In the genomic region with DNA sequence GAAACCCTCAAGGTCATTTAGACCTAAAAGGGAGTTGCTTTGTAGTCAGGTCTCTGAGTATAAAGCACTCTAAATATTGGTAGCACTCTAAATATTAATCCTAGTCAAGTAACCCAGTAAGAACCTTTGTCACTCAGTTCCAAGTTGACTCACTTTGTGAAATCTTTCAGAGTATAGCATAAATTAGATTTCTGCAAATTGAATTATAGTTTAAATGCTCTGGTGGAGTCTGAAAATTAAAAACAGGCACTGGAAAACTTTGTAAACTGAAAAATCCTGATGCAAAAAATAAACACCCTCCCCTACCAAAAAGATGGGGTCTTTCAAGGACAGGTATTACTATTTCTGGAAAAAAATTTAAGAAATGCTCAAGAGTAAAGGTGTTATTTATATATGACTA, we compare ENCODE assay signal across 29 cellular contexts.
"Had no signal": no experiment of that assay in that cellular context is flagged by ENCODE, and none has a peak within 500 bp of the region (broad histone marks: within the 10 kb centered on the region; RNA-seq: fewer than 3 reads in every experiment).

No MANE protein-coding gene starts in this region.

- ATAC-seq: stimulated activated effector memory CD8-positive, alpha-beta T cell treated with anti-CD3 and anti-CD28 coated beads, Interleukin-12 subunit alpha, Interleukin-12 subunit beta, amount 100 ng/mL, for 72 hours; stimulated activated memory B cell treated with anti-CD40 and anti-IgM and Interleukin-4, amounts not matched to agents 10 μg/mL and 1 μg/mL and 100 μg/mL, for 72 hours; stimulated activated naive B cell treated with anti-CD40 and anti-IgM and Interleukin-4, amounts not matched to agents 10 μg/mL and 1 μg/mL and 100 μg/mL, for 72 hours; stimulated activated naive CD8-positive, alpha-beta T cell treated with anti-CD3 and anti-CD28 coated beads, Interleukin-15, amount 100 ng/mL, for 72 hours; stimulated activated naive CD8-positive, alpha-beta T cell treated with anti-CD3 and anti-CD28 coated beads, Interleukin-15, Interleukin-2, amounts not matched to agents 100 U/mL and 50 U/mL, for 24 hours; upper lobe of right lung had no signal

- H3K4me1 ChIP-seq: stomach, suprapubic skin, testis, tibial nerve, transverse colon, uterus, vagina had no signal

- H3K4me1 Mint-ChIP-seq: stimulated activated effector memory CD8-positive, alpha-beta T cell treated with anti-CD3 and anti-CD28 coated beads, Interleukin-12 subunit alpha, Interleukin-12 subunit beta, amount 100 ng/mL, for 72 hours; stimulated activated memory B cell treated with anti-CD40 and anti-IgM and Interleukin-4, amounts not matched to agents 10 μg/mL and 1 μg/mL and 100 μg/mL, for 72 hours; stimulated activated naive B cell treated with anti-CD40 and anti-IgM and Interleukin-4, amounts not matched to agents 10 μg/mL and 1 μg/mL and 100 μg/mL, for 72 hours; stimulated activated naive CD8-positive, alpha-beta T cell treated with anti-CD3 and anti-CD28 coated beads, Interleukin-15, amount 100 ng/mL, for 72 hours had no signal

- H3K36me3 Mint-ChIP-seq: stimulated activated effector memory CD8-positive, alpha-beta T cell treated with anti-CD3 and anti-CD28 coated beads, Interleukin-12 subunit alpha, Interleukin-12 subunit beta, amount 100 ng/mL, for 72 hours; stimulated activated memory B cell treated with anti-CD40 and anti-IgM and Interleukin-4, amounts not matched to agents 10 μg/mL and 1 μg/mL and 100 μg/mL, for 72 hours; stimulated activated naive B cell treated with anti-CD40 and anti-IgM and Interleukin-4, amounts not matched to agents 10 μg/mL and 1 μg/mL and 100 μg/mL, for 72 hours; type B pancreatic cell had no signal

- FAIRE-seq: urothelium cell line had no signal

- H3K27ac ChIP-seq: stomach, suprapubic skin, testis, thoracic aorta, thyroid gland, tibial artery, tibial nerve, transverse colon, upper lobe of left lung, upper lobe of right lung, uterus, vagina had no signal

- H3K9me3 ChIP-seq: stomach, suprapubic skin, testis, thoracic aorta, thyroid gland, tibial artery, tibial nerve, transverse colon, upper lobe of left lung, upper lobe of right lung, uterus, vagina had no signal

- H3K9me3 Mint-ChIP-seq: stimulated activated memory B cell treated with anti-CD40 and anti-IgM and Interleukin-4, amounts not matched to agents 10 μg/mL and 1 μg/mL and 100 μg/mL, for 72 hours; stimulated activated naive B cell treated with anti-CD40 and anti-IgM and Interleukin-4, amounts not matched to agents 10 μg/mL and 1 μg/mL and 100 μg/mL, for 72 hours; stimulated activated naive CD8-positive, alpha-beta T cell treated with anti-CD3 and anti-CD28 coated beads, Interleukin-15, amount 100 ng/mL, for 72 hours; stimulated activated naive CD8-positive, alpha-beta T cell treated with anti-CD3 and anti-CD28 coated beads, Interleukin-15, Interleukin-2, amounts not matched to agents 100 ng/mL and 50 ng/mL, for 24 hours; type B pancreatic cell had no signal

- H3K27ac Mint-ChIP-seq: stimulated activated effector memory CD8-positive, alpha-beta T cell treated with anti-CD3 and anti-CD28 coated beads, Interleukin-12 subunit alpha, Interleukin-12 subunit beta, amount 100 ng/mL, for 72 hours; stimulated activated memory B cell treated with anti-CD40 and anti-IgM and Interleukin-4, amounts not matched to agents 10 μg/mL and 1 μg/mL and 100 μg/mL, for 72 hours; stimulated activated naive B cell treated with anti-CD40 and anti-IgM and Interleukin-4, amounts not matched to agents 10 μg/mL and 1 μg/mL and 100 μg/mL, for 72 hours; stimulated activated naive CD8-positive, alpha-beta T cell treated with anti-CD3 and anti-CD28 coated beads, Interleukin-15, amount 100 ng/mL, for 72 hours; stimulated activated naive CD8-positive, alpha-beta T cell treated with anti-CD3 and anti-CD28 coated beads, Interleukin-15, Interleukin-2, amounts not matched to agents 100 ng/mL and 50 ng/mL, for 24 hours; type B pancreatic cell had no signal

- H3K4me3 Mint-ChIP-seq: stimulated activated effector memory CD8-positive, alpha-beta T cell treated with anti-CD3 and anti-CD28 coated beads, Interleukin-12 subunit alpha, Interleukin-12 subunit beta, amount 100 ng/mL, for 72 hours; stimulated activated memory B cell treated with anti-CD40 and anti-IgM and Interleukin-4, amounts not matched to agents 10 μg/mL and 1 μg/mL and 100 μg/mL, for 72 hours; stimulated activated naive B cell treated with anti-CD40 and anti-IgM and Interleukin-4, amounts not matched to agents 10 μg/mL and 1 μg/mL and 100 μg/mL, for 72 hours; stimulated activated naive CD8-positive, alpha-beta T cell treated with anti-CD3 and anti-CD28 coated beads, Interleukin-15, amount 100 ng/mL, for 72 hours; stimulated activated naive CD8-positive, alpha-beta T cell treated with anti-CD3 and anti-CD28 coated beads, Interleukin-15, Interleukin-2, amounts not matched to agents 100 ng/mL and 50 ng/mL, for 24 hours; type B pancreatic cell had no signal

- H3K27me3 ChIP-seq: stomach, suprapubic skin, testis, thyroid gland, tibial artery, tibial nerve, transverse colon, upper lobe of left lung, upper lobe of right lung, uterus, vagina had no signal

- H3K36me3 ChIP-seq: stomach, suprapubic skin, thoracic aorta, thyroid gland, tibial artery, tibial nerve, transverse colon, upper lobe of left lung, upper lobe of right lung, uterus, vagina had no signal

- H3K4me3 ChIP-seq: stomach, suprapubic skin, testis, thoracic aorta, thyroid gland, tibial artery, tibial nerve, transverse colon, upper lobe of left lung, upper lobe of right lung, uterus, vagina had no signal

- H3K27me3 Mint-ChIP-seq: stimulated activated memory B cell treated with anti-CD40 and anti-IgM and Interleukin-4, amounts not matched to agents 10 μg/mL and 1 μg/mL and 100 μg/mL, for 72 hours; stimulated activated naive CD8-positive, alpha-beta T cell treated with anti-CD3 and anti-CD28 coated beads, Interleukin-15, Interleukin-2, amounts not matched to agents 100 ng/mL and 50 ng/mL, for 24 hours had no signal

- DNase-seq: stimulated activated CD4-positive, alpha-beta T cell treated with anti-CD3 and anti-CD28 coated beads, Interleukin-2, amount 100 ng/mL, for 48 hours; stimulated activated CD4-positive, alpha-beta T cell treated with anti-CD3 and anti-CD28 coated beads, Interleukin-4, amount 100 ng/mL, for 1 hour; stimulated activated CD4-positive, alpha-beta T cell treated with anti-CD3 and anti-CD28 coated beads, Interleukin-4, amount 100 ng/mL, for 24 hours; stimulated activated CD4-positive, alpha-beta T cell treated with anti-CD3 and anti-CD28 coated beads, Interleukin-4, amount 100 ng/mL, for 4 hours; stimulated activated CD8-positive, alpha-beta memory T cell treated with anti-CD3 and anti-CD28 coated beads, Interleukin-4, amount 100 ng/mL, for 48 hours; stimulated activated naive B cell treated with anti-CD40 and anti-IgM and Interleukin-4, amounts not matched to agents 10 μg/mL and 1 μg/mL and 100 μg/mL, for 72 hours; stimulated activated naive CD4-positive, alpha-beta T cell; stimulated activated naive CD4-positive, alpha-beta T cell treated with Interleukin-2 at 50 U/mL for 16 hours; stimulated activated naive CD8-positive, alpha-beta T cell treated with anti-CD3 and anti-CD28 coated beads, Interleukin-15, amount 100 ng/mL, for 72 hours; stimulated activated naive CD8-positive, alpha-beta T cell treated with anti-CD3 and anti-CD28 coated beads, Interleukin-15, Interleukin-2, amounts not matched to agents 100 U/mL and 50 U/mL, for 24 hours; stomach; substantia nigra; testis; thyroid gland; tibial artery; transverse colon; trophoblast cell; upper lobe of left lung; upper lobe of right lung; uterus had no signal
